8 cellular contexts compared by ENCODE assay signal in genomic region chr16:30382398-30383015, GRCh38. TPM values are rescaled to one million over a fixed set of nuclear protein-coding genes. Genes with fewer than 3 reads are reported as not detected.
DNase-seq lines count a peak whose midpoint lies in the region; ATAC-seq and FAIRE-seq lines count a peak whose summit lies in the region.

A gene with protein sequence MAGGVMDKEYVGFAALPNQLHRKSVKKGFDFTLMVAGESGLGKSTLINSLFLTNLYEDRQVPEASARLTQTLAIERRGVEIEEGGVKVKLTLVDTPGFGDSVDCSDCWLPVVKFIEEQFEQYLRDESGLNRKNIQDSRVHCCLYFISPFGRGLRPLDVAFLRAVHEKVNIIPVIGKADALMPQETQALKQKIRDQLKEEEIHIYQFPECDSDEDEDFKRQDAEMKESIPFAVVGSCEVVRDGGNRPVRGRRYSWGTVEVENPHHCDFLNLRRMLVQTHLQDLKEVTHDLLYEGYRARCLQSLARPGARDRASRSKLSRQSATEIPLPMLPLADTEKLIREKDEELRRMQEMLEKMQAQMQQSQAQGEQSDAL (minus strand): TSS chr16:30382561. CDS start chr16:30382542, 19 bp downstream.

- no peaks in the 10 kb centered on the region for H3K27me3 ChIP-seq in effector memory CD4-positive, alpha-beta T cell (replicated peaks; ENCODE audit: control insufficient read depth, insufficient read depth, low read length, poor library complexity, severe bottlenecking)

- peaks cover 56% of the 10 kb centered on the region for H3K4me1 ChIP-seq in effector memory CD4-positive, alpha-beta T cell (ENCODE audit: control insufficient read depth, insufficient read depth, low read length, poor library complexity, severe bottlenecking)

- ATAC-seq in activated CD4-positive, CD25-positive, alpha-beta regulatory T cell treated with anti-CD3 and anti-CD28 coated beads, Interleukin-2, amount 50 U/mL, for 24 hours: peak; percentile 39 to 50
- no peak for ATAC-seq in HG03097 (IDR thresholded peaks at IDR 0.05; ENCODE audit: low FRiP score, unreplicated experiment)
- ATAC-seq in left lobe of liver: no peak
- ATAC-seq in GM21515 (IDR thresholded peaks at IDR 0.05; ENCODE audit: unreplicated experiment): no peak

- H3K27ac ChIP-seq in effector memory CD4-positive, alpha-beta T cell (ENCODE audit: insufficient read depth, low read length, poor library complexity, severe bottlenecking): peak within 1 kb of the TSS; percentile 100

- DNase-seq in GM19239 (ENCODE audit: insufficient read length, low spot score) (no peak), left lobe of liver (ENCODE audit: low spot score) (no peak), inferior parietal cortex (ENCODE audit: extremely low spot score) (no peak)
- peak; percentile 61 to 69 (median 66) for DNase-seq in effector memory CD4-positive, alpha-beta T cell
- DNase-seq in stimulated activated CD8-positive, alpha-beta memory T cell treated with anti-CD3 and anti-CD28 coated beads, Interleukin-2, amount 100 ng/mL, for 1 hour (ENCODE audit: low read depth in 2 of 2): peak; percentile 47 to 60

- H3K9me3 ChIP-seq in effector memory CD4-positive, alpha-beta T cell (ENCODE audit: control insufficient read depth, low read length): no peaks in the 10 kb centered on the region

- H3K36me3 ChIP-seq in effector memory CD4-positive, alpha-beta T cell (ENCODE audit: control insufficient read depth, insufficient read depth, low read length): no peaks in the 10 kb centered on the region

- peak within 1 kb of the TSS; percentile 54 for H3K4me3 ChIP-seq in effector memory CD4-positive, alpha-beta T cell (ENCODE audit: insufficient read depth, low read depth, low read length, poor library complexity, severe bottlenecking)

- FAIRE-seq in GM19239 (lab: Jason Lieb, UNC): peak; percentile 86

RNA-seq across cellular contexts. Expression of the gene that starts here (rescaled TPM):
- total RNA-seq in left lobe of liver: 1.4 TPM

Comparison
In these comparisons a context has a peak if more than half of its experiments do, and no peak if none do; other contexts are left out.
1. DNase-seq: peak in effector memory CD4-positive, alpha-beta T cell (3 of 3) and stimulated activated CD8-positive, alpha-beta memory T cell treated with anti-CD3 and anti-CD28 coated beads, Interleukin-2, amount 100 ng/mL, for 1 hour (2 of 2); none in GM19239 (single experiment), left lobe of liver (single experiment) and inferior parietal cortex (single experiment).
2. ATAC-seq: peak in activated CD4-positive, CD25-positive, alpha-beta regulatory T cell treated with anti-CD3 and anti-CD28 coated beads, Interleukin-2, amount 50 U/mL, for 24 hours (2 of 2); none in HG03097 (single experiment), left lobe of liver (single experiment) and GM21515 (single experiment).